Comparison of ENCODE assay signal across 9 cellular contexts in genomic region chr10:75283150-75284096, GRCh38.
DNase-seq lines count a peak whose midpoint lies in the region; ATAC-seq and TF ChIP-seq lines count a peak whose summit lies in the region.
"Had no signal": no experiment of that assay in that cellular context is flagged by ENCODE, and none has a peak within 500 bp of the region (broad histone marks: within the 10 kb centered on the region; RNA-seq: fewer than 3 reads in every experiment).

No MANE protein-coding gene starts in this region.

- ATAC-seq in GM21723 (IDR thresholded peaks at IDR 0.05; ENCODE audit: unreplicated experiment) = no peak
- ATAC-seq: sciatic nerve had no signal

- no peak for TF ChIP-seq CTCF in cardiac fibroblast (IDR thresholded peaks at IDR 0.05; ENCODE audit: low read depth, low read length)

- peak in 2 of 3 experiments; percentile 55 to 91 for DNase-seq in NCI-H1417 (lab: John Stamatoyannopoulos, UW)
- DNase-seq in cardiac fibroblast (ENCODE audit: low read depth in 2 of 2) = peak; percentile 21 to 66
- peak; percentile 88 for DNase-seq in islet precursor cell
- peak; percentile 54 for DNase-seq in stromal cell of bone marrow (ENCODE audit: low read depth)
- DNase-seq in globus pallidus (ENCODE audit: low spot score) = no peak
- no peak for DNase-seq in SHP77 (lab: John Stamatoyannopoulos, UW)

- H3K4me3 ChIP-seq in cardiac fibroblast (replicated peaks in 1 of 2; ENCODE audit: low read depth in 2 of 2, low read length in 2 of 2) = no peak overlapping the region
- H3K4me3 ChIP-seq: ascending aorta had no signal

Comparison
In these comparisons a context has a peak if more than half of its experiments do, and no peak if none do; other contexts are left out.
1. DNase-seq: peak in NCI-H1417 (2 of 3), cardiac fibroblast (2 of 2), islet precursor cell (single experiment) and stromal cell of bone marrow (single experiment); none in globus pallidus (single experiment) and SHP77 (0 of 2).